In the genomic region with DNA sequence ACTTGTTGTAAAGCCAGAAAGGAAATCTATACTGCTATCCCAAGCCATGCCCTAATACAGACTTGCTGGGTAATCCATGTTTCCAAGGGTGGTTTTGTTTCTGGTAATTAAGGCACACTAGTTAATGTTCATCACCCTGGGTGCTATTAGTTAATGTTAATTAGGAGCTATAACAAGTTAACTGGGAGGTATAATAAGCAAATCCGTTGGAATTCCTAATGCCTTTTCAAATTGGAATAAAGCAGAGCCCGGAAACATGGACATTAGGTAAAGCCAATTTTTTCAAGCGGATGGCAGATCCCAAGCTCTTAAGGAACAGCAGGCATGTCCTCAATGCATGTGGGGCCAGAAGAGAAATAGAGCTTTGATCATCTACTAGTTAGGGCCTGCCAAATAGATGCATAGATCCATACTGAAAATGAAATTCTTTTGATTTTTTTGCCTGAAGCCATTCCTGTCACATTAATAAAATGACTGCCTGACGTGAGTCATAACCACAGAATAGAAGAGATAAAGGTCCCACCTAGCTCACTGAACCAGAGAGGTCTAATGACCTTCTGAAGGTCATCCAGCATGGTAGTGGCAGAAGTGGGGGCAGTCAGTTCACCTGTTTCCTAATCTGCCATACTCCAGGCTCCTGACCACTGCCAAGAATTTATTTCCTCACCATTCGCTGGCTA, we compare ENCODE assay signal across 1 cellular context.
TF ChIP-seq lines count a peak whose summit lies in the region.

No MANE protein-coding gene starts in this region.

TF ChIP-seq in K562, 482 proteins besides CTCF, POLR2A, EP300 and RAD21 (continued from another document):
- TF ChIP-seq, protein P1, sequence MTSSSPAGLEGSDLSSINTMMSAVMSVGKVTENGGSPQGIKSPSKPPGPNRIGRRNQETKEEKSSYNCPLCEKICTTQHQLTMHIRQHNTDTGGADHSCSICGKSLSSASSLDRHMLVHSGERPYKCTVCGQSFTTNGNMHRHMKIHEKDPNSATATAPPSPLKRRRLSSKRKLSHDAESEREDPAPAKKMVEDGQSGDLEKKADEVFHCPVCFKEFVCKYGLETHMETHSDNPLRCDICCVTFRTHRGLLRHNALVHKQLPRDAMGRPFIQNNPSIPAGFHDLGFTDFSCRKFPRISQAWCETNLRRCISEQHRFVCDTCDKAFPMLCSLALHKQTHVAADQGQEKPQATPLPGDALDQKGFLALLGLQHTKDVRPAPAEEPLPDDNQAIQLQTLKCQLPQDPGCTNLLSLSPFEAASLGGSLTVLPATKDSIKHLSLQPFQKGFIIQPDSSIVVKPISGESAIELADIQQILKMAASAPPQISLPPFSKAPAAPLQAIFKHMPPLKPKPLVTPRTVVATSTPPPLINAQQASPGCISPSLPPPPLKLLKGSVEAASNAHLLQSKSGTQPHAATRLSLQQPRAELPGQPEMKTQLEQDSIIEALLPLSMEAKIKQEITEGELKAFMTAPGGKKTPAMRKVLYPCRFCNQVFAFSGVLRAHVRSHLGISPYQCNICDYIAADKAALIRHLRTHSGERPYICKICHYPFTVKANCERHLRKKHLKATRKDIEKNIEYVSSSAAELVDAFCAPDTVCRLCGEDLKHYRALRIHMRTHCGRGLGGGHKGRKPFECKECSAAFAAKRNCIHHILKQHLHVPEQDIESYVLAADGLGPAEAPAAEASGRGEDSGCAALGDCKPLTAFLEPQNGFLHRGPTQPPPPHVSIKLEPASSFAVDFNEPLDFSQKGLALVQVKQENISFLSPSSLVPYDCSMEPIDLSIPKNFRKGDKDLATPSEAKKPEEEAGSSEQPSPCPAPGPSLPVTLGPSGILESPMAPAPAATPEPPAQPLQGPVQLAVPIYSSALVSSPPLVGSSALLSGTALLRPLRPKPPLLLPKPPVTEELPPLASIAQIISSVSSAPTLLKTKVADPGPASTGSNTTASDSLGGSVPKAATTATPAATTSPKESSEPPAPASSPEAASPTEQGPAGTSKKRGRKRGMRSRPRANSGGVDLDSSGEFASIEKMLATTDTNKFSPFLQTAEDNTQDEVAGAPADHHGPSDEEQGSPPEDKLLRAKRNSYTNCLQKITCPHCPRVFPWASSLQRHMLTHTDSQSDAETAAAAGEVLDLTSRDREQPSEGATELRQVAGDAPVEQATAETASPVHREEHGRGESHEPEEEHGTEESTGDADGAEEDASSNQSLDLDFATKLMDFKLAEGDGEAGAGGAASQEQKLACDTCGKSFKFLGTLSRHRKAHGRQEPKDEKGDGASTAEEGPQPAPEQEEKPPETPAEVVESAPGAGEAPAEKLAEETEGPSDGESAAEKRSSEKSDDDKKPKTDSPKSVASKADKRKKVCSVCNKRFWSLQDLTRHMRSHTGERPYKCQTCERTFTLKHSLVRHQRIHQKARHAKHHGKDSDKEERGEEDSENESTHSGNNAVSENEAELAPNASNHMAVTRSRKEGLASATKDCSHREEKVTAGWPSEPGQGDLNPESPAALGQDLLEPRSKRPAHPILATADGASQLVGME (CRISPR knock-in tag; IDR thresholded peaks at IDR 0.05) = no peak
- TF ChIP-seq, protein P2, sequence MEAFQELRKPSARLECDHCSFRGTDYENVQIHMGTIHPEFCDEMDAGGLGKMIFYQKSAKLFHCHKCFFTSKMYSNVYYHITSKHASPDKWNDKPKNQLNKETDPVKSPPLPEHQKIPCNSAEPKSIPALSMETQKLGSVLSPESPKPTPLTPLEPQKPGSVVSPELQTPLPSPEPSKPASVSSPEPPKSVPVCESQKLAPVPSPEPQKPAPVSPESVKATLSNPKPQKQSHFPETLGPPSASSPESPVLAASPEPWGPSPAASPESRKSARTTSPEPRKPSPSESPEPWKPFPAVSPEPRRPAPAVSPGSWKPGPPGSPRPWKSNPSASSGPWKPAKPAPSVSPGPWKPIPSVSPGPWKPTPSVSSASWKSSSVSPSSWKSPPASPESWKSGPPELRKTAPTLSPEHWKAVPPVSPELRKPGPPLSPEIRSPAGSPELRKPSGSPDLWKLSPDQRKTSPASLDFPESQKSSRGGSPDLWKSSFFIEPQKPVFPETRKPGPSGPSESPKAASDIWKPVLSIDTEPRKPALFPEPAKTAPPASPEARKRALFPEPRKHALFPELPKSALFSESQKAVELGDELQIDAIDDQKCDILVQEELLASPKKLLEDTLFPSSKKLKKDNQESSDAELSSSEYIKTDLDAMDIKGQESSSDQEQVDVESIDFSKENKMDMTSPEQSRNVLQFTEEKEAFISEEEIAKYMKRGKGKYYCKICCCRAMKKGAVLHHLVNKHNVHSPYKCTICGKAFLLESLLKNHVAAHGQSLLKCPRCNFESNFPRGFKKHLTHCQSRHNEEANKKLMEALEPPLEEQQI (IDR thresholded peaks at IDR 0.05) = no peak
- no peak for TF ChIP-seq ZNF212 (CRISPR knock-in tag; IDR thresholded peaks at IDR 0.05)
- peak; percentile 80; the same call in 1 of the 2 replicates for TF ChIP-seq JUND (IDR thresholded peaks at IDR 0.05; ENCODE audit: borderline replicate concordance, low read depth, low read length)
- TF ChIP-seq JUND (tag; IDR thresholded peaks at IDR 0.05; ENCODE audit: borderline replicate concordance, low read depth, low read length) = no peak; the same call in 2 of the 3 replicates
- no peak for TF ChIP-seq C11orf30 (IDR thresholded peaks at IDR 0.05; ENCODE audit: low read depth)
- TF ChIP-seq, protein P3, sequence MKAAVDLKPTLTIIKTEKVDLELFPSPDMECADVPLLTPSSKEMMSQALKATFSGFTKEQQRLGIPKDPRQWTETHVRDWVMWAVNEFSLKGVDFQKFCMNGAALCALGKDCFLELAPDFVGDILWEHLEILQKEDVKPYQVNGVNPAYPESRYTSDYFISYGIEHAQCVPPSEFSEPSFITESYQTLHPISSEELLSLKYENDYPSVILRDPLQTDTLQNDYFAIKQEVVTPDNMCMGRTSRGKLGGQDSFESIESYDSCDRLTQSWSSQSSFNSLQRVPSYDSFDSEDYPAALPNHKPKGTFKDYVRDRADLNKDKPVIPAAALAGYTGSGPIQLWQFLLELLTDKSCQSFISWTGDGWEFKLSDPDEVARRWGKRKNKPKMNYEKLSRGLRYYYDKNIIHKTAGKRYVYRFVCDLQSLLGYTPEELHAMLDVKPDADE (conservative IDR thresholded peaks at IDR 0.05; ENCODE audit: control insufficient read depth, low read depth, low read length) = no peak
- TF ChIP-seq ZBED1 (IDR thresholded peaks at IDR 0.05) = no peak
- no peak for TF ChIP-seq ZNF780A (CRISPR knock-in tag; IDR thresholded peaks at IDR 0.05)
- no peak for TF ChIP-seq PYGO2 (tag; IDR thresholded peaks at IDR 0.05)
- no peak for TF ChIP-seq ETV5 (CRISPR knock-in tag; IDR thresholded peaks at IDR 0.05; ENCODE audit: low read depth)
- peak; percentile 16; the same call in 1 of the 2 replicates for TF ChIP-seq ZEB2 (IDR thresholded peaks at IDR 0.05)
- TF ChIP-seq FOXA3 (CRISPR knock-in tag; conservative IDR thresholded peaks at IDR 0.05 in 1 of 2, IDR thresholded peaks at IDR 0.05 in 1 of 2) = no peak
- TF ChIP-seq BRF1 (IDR thresholded peaks at IDR 0.05; ENCODE audit: borderline replicate concordance, extremely low read depth, insufficient read length) = no peak
- TF ChIP-seq ZSCAN32 (CRISPR knock-in tag; IDR thresholded peaks at IDR 0.05) = no peak
- TF ChIP-seq ZNF586 (CRISPR knock-in tag; conservative IDR thresholded peaks at IDR 0.05) = no peak
- no peak for TF ChIP-seq PTBP1 (IDR thresholded peaks at IDR 0.05; ENCODE audit: low read depth, low read length)
- no peak for TF ChIP-seq STAT5A (IDR thresholded peaks at IDR 0.05; ENCODE audit: borderline replicate concordance, low read length)
- TF ChIP-seq RBM22 (IDR thresholded peaks at IDR 0.05; ENCODE audit: low read depth, low read length, poor library complexity, severe bottlenecking) = no peak
- TF ChIP-seq CBFA2T3 (IDR thresholded peaks at IDR 0.05) = peak; percentile 47
- TF ChIP-seq, protein P4, sequence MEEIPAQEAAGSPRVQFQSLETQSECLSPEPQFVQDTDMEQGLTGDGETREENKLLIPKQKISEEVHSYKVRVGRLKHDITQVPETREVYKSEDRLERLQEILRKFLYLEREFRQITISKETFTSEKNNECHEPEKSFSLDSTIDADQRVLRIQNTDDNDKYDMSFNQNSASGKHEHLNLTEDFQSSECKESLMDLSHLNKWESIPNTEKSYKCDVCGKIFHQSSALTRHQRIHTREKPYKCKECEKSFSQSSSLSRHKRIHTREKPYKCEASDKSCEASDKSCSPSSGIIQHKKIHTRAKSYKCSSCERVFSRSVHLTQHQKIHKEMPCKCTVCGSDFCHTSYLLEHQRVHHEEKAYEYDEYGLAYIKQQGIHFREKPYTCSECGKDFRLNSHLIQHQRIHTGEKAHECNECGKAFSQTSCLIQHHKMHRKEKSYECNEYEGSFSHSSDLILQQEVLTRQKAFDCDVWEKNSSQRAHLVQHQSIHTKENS (CRISPR knock-in tag; IDR thresholded peaks at IDR 0.05) = no peak
- no peak for TF ChIP-seq PPARD (CRISPR knock-in tag; IDR thresholded peaks at IDR 0.05)
- TF ChIP-seq TAF9B (IDR thresholded peaks at IDR 0.05; ENCODE audit: partially characterized antibody) = no peak
- no peak for TF ChIP-seq ZNF143 (CRISPR knock-in tag; IDR thresholded peaks at IDR 0.05)
- TF ChIP-seq YBX1 (IDR thresholded peaks at IDR 0.05) = no peak
- TF ChIP-seq TBP (optimal IDR thresholded peaks at IDR 0.05; ENCODE audit: low read depth, low read length) = no peak
- TF ChIP-seq, protein P5, sequence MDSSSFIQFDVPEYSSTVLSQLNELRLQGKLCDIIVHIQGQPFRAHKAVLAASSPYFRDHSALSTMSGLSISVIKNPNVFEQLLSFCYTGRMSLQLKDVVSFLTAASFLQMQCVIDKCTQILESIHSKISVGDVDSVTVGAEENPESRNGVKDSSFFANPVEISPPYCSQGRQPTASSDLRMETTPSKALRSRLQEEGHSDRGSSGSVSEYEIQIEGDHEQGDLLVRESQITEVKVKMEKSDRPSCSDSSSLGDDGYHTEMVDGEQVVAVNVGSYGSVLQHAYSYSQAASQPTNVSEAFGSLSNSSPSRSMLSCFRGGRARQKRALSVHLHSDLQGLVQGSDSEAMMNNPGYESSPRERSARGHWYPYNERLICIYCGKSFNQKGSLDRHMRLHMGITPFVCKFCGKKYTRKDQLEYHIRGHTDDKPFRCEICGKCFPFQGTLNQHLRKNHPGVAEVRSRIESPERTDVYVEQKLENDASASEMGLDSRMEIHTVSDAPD (CRISPR knock-in tag; IDR thresholded peaks at IDR 0.05) = no peak
- peak; percentile 49; the same call in 1 of the 2 replicates for TF ChIP-seq ARID1B (IDR thresholded peaks at IDR 0.05)
- TF ChIP-seq FOSL1 (tag; conservative IDR thresholded peaks at IDR 0.05) = peak; percentile 72
- no peak for TF ChIP-seq HSF4 (CRISPR knock-in tag; IDR thresholded peaks at IDR 0.05; ENCODE audit: borderline replicate concordance)
- no peak for TF ChIP-seq THRAP3 (IDR thresholded peaks at IDR 0.05; ENCODE audit: borderline replicate concordance)
- peak in 1 of 2 experiments; percentile 18; a peak in 1 of 4 replicates for TF ChIP-seq KDM1A (IDR thresholded peaks at IDR 0.05)
- TF ChIP-seq, protein P6, sequence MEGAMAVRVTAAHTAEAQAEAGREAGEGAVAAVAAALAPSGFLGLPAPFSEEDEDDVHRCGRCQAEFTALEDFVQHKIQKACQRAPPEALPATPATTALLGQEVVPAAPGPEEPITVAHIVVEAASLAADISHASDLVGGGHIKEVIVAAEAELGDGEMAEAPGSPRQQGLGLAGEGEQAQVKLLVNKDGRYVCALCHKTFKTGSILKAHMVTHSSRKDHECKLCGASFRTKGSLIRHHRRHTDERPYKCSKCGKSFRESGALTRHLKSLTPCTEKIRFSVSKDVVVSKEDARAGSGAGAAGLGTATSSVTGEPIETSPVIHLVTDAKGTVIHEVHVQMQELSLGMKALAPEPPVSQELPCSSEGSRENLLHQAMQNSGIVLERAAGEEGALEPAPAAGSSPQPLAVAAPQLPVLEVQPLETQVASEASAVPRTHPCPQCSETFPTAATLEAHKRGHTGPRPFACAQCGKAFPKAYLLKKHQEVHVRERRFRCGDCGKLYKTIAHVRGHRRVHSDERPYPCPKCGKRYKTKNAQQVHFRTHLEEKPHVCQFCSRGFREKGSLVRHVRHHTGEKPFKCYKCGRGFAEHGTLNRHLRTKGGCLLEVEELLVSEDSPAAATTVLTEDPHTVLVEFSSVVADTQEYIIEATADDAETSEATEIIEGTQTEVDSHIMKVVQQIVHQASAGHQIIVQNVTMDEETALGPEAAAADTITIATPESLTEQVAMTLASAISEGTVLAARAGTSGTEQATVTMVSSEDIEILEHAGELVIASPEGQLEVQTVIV (CRISPR knock-in tag; IDR thresholded peaks at IDR 0.05; ENCODE audit: borderline replicate concordance) = no peak
- TF ChIP-seq, protein P7, sequence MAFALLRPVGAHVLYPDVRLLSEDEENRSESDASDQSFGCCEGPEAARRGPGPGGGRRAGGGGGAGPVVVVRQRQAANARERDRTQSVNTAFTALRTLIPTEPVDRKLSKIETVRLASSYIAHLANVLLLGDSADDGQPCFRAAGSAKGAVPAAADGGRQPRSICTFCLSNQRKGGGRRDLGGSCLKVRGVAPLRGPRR (CRISPR knock-in tag; IDR thresholded peaks at IDR 0.05) = no peak
- TF ChIP-seq ZFP36 (IDR thresholded peaks at IDR 0.05; ENCODE audit: low read depth, low read length, partially characterized antibody) = peak; percentile 26
